In the genomic region with DNA sequence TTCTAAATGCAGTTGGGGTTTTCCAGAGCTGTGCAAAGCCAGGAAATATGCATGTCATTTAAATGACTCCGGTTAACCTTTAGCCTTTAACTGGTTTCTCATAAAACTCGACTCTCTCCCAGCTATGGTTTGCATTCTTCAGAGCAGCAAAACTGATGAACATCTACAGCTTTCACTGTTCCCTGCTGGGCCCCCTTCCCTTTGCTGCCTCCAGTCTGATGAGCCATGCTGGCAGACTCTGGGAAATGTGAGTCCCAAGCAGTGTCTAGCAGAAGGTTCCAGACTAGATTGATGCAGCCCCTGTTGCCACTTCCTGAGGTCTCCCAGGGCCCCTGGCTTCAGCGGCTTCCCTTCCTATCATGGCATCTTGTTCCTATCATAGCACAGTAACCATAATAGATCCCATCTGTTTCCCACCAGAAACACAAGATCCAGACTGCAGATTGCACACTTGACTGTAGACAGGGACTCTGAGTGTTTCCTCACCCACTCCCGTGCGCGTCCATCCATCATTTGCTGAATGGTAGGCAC, we compare ENCODE assay signal across 10 cellular contexts.
DNase-seq lines count a peak whose midpoint lies in the region; ATAC-seq and TF ChIP-seq lines count a peak whose summit lies in the region.
"Had no signal": no experiment of that assay in that cellular context is flagged by ENCODE, and none has a peak within 500 bp of the region (broad histone marks: within the 10 kb centered on the region; RNA-seq: fewer than 3 reads in every experiment).

No MANE protein-coding gene starts in this region.

- H3K9me3 Mint-ChIP-seq in brain, result no peaks in the 10 kb centered on the region
- H3K9me3 Mint-ChIP-seq: neural crest cell had no signal

- intact Hi-C loops in lower leg skin (cut with DNase I; ENCODE audit: low total_unique reads), result no loop called here

- peak overlapping the region; percentile 49 to 91 (median 80) for H3K27ac Mint-ChIP-seq in brain

- no peak for TF ChIP-seq EP300 in gastroesophageal sphincter (IDR thresholded peaks at IDR 0.05)

- no peaks in the 10 kb centered on the region for H3K27me3 Mint-ChIP-seq in brain

- H3K79me2 ChIP-seq in KMS-11 (ENCODE audit: insufficient read depth, low read depth), result no peaks in the 10 kb centered on the region

- no peaks in the 10 kb centered on the region for H3K36me3 ChIP-seq in KMS-11 (ENCODE audit: insufficient read depth)
- H3K36me3 ChIP-seq in gastroesophageal sphincter, result peaks cover 0 to 12% of the 10 kb centered on the region in 2 donors

- in situ Hi-C loops in Caki2 (cut with HindIII; ENCODE audit: low pct_unique_long_range_greater_than_20kb, low sequenced_read_pairs), result no loop called here

- no peak overlapping the region for H3K9ac ChIP-seq in KMS-11

- no peak for ATAC-seq in GM18907 (IDR thresholded peaks at IDR 0.05; ENCODE audit: unreplicated experiment)
- no peak for ATAC-seq in gastroesophageal sphincter

- no peaks in the 10 kb centered on the region for H3K9me3 ChIP-seq in gastroesophageal sphincter

- H3K27me3 ChIP-seq in KMS-11 (ENCODE audit: insufficient read depth, low read depth), result no peaks in the 10 kb centered on the region
- H3K27me3 ChIP-seq in gastroesophageal sphincter, result no peaks in the 10 kb centered on the region

- peak; percentile 68 for DNase-seq in Caki2 (ENCODE audit: low read depth)
- DNase-seq in non-pigmented ciliary epithelial cell (ENCODE audit: low read depth), result peak; percentile 83
- no peak for DNase-seq in ecto neural progenitor cell (ENCODE audit: low spot score)
- DNase-seq in lower leg skin (ENCODE audit: low spot score in 2 of 2), result no peak
- DNase-seq: NCI-H1105 had no signal

- peaks cover 56% of the 10 kb centered on the region for H3K4me1 Mint-ChIP-seq in brain

- TF ChIP-seq CTCF in KMS-11 (conservative IDR thresholded peaks at IDR 0.05; ENCODE audit: low read depth, low read length) (no peak), brain (conservative IDR thresholded peaks at IDR 0.05) (no peak), lower leg skin (IDR thresholded peaks at IDR 0.05) (no peak), gastroesophageal sphincter (IDR thresholded peaks at IDR 0.05) (no peak)

- 50 to 54% methylated on average over 6 of the region's 6 CpGs for WGBS in lower leg skin, 2 donors
- WGBS in gastroesophageal sphincter (ENCODE audit: low coverage in 1 of 2), 2 donors, result 36 to 61% methylated on average over 5 to 6 of the region's 6 CpGs

- H3K27ac ChIP-seq in KMS-11, result peak overlapping the region; percentile 71; the same call in 1 of the 2 replicates
- H3K27ac ChIP-seq in gastroesophageal sphincter, result peak overlapping the region in 2 of 4 donors; percentile 37 to 71

- H4K20me1 ChIP-seq in KMS-11 (ENCODE audit: insufficient read depth), result no peaks in the 10 kb centered on the region

- peaks cover 21% of the 10 kb centered on the region for H3K36me3 Mint-ChIP-seq in brain

- no peak overlapping the region for H2AFZ ChIP-seq in KMS-11 (ENCODE audit: low read depth)

- H3K4me1 ChIP-seq in KMS-11 (ENCODE audit: low read depth, poor library complexity, severe bottlenecking), result peaks cover 44% of the 10 kb centered on the region
- H3K4me1 ChIP-seq in gastroesophageal sphincter, result peaks cover 0 to 44% (median 20%) of the 10 kb centered on the region in 3 donors

- no peak overlapping the region for H3K4me3 ChIP-seq in KMS-11 (IDR thresholded peaks at IDR 0.05; ENCODE audit: insufficient read depth, low read depth, low read length)
- no peak overlapping the region for H3K4me3 ChIP-seq in lower leg skin (ENCODE audit: low read depth, poor library complexity, severe bottlenecking)
- no peak overlapping the region for H3K4me3 ChIP-seq in gastroesophageal sphincter

- peak overlapping the region; percentile 77 for H3K4me2 ChIP-seq in KMS-11

- H3K4me3 Mint-ChIP-seq in brain, result peak overlapping the region in 1 of 5 experiments; percentile 26
- H3K4me3 Mint-ChIP-seq: neural crest cell had no signal

- TF ChIP-seq POLR2A in lower leg skin (IDR thresholded peaks at IDR 0.05) (no peak), gastroesophageal sphincter (IDR thresholded peaks at IDR 0.05) (no peak)

Comparison
In these comparisons a context has a peak if more than half of its experiments do, and no peak if none do; other contexts are left out.
1. DNase-seq: peak in Caki2 (single experiment) and non-pigmented ciliary epithelial cell (single experiment); none in ecto neural progenitor cell (single experiment) and lower leg skin (0 of 2).